ENCODE assay signal across 1 cellular context in the genomic region with DNA sequence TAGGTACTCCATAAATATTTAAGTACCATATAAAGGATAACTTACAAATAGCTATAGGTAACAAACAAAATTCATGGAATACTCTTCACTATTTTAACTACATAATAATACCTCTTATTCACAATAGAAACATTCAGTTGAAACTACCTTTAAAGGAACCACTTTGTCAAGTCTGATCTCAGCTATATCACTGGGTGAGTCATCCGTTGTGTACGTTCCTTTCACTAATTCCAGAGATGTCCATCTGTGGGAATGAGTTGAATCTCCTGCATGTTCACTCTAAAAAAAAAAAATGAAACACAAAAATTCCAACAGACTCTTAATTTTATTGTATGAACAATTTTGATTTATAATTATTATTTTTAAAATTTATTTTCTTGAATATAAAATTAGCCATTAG.
A peak's percentile ranks its signal among the peaks of the same experiment; 100 is the strongest.
TF ChIP-seq lines count a peak whose summit lies in the region.

No MANE protein-coding gene starts in this region.

TF ChIP-seq in K562, 482 proteins besides CTCF, POLR2A, EP300 and RAD21 (continued from another document):
- TF ChIP-seq ATF3 (IDR thresholded peaks at IDR 0.05) (peak; percentile 39; the same call in 1 of the 2 replicates), ATF3 (CRISPR knock-in tag; conservative IDR thresholded peaks at IDR 0.05) (no peak), ZEB2 (IDR thresholded peaks at IDR 0.05) (no peak), JUND (IDR thresholded peaks at IDR 0.05; ENCODE audit: borderline replicate concordance, low read depth, low read length) (peak; percentile 46; the same call in 1 of the 2 replicates), JUND (tag; IDR thresholded peaks at IDR 0.05; ENCODE audit: borderline replicate concordance, low read depth, low read length) (peak; percentile 24; the same call in 1 of the 3 replicates), HEY1 (CRISPR knock-in tag; IDR thresholded peaks at IDR 0.05; ENCODE audit: borderline replicate concordance) (no peak)
